8 cellular contexts compared by ENCODE assay signal in the genomic region with DNA sequence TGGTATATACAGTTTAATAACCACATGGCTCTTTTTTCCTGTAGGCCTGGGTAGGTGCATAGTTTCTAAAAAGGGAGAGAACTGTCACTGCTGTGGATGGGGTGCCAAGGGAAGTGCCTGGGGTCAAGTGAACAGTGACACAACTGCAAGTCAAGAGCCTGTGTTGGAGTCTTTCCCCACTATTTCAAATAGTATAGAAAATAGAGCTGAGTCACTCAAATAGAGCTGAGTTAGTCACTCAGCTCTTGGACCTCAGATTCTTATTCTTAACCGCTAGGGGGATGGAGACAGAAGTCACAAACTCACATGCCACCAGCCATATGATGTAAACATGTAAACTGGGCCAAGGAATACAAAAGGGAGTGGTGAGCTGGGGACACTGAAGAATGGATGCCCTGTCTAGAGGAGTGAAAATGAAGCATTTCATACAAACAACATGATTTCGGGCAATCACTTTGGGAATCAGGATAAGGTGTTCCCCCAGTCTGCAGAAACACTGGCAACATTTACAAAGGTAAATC. TPM values are rescaled to one million over a fixed set of nuclear protein-coding genes. Genes with fewer than 3 reads are reported as not detected.
A peak's percentile ranks its signal among the peaks of the same experiment; 100 is the strongest.
DNase-seq lines count a peak whose midpoint lies in the region; ATAC-seq and TF ChIP-seq lines count a peak whose summit lies in the region.

No MANE protein-coding gene starts in this region.

- no peaks in the 10 kb centered on the region for H3K9me3 Mint-ChIP-seq in T-helper 2 cell treated with Interferon-gamma antibody and Interleukin-4, amounts not matched to agents 5 μg/mL and 100 μg/mL, for 36 hours
- H3K9me3 Mint-ChIP-seq in progenitor cell of endocrine pancreas (ENCODE audit: low read depth): no peaks in the 10 kb centered on the region

- ATAC-seq in HG03139 (IDR thresholded peaks at IDR 0.05; ENCODE audit: unreplicated experiment): no peak
- no peak for ATAC-seq in GM21786 (IDR thresholded peaks at IDR 0.05; ENCODE audit: unreplicated experiment)

- H3K27ac Mint-ChIP-seq in T-helper 2 cell treated with Interferon-gamma antibody and Interleukin-4, amounts not matched to agents 5 μg/mL and 100 μg/mL, for 36 hours: peak overlapping the region; percentile 36
- H3K27ac Mint-ChIP-seq in progenitor cell of endocrine pancreas: no peak overlapping the region

- DNase-seq in A172 (ENCODE audit: low spot score) (peak; percentile 84), ELR (ENCODE audit: low read depth) (peak; percentile 92), Kasumi-1 (lab: John Stamatoyannopoulos, UW) (peak; percentile 95 to 97), fibroblast of mammary gland (ENCODE audit: low read depth) (peak; percentile 83), progenitor cell of endocrine pancreas (ENCODE audit: low spot score, unreplicated experiment) (no peak)
- DNase-seq in T-helper 2 cell treated with Interferon-gamma antibody and Interleukin-4, amounts not matched to agents 5 μg/mL and 100 μg/mL, for 36 hours (ENCODE audit: low spot score): no peak

- H3K36me3 Mint-ChIP-seq in T-helper 2 cell treated with Interferon-gamma antibody and Interleukin-4, amounts not matched to agents 5 μg/mL and 100 μg/mL, for 36 hours (ENCODE audit: low read depth): peaks cover 26% of the 10 kb centered on the region
- peaks cover 16% of the 10 kb centered on the region for H3K36me3 Mint-ChIP-seq in progenitor cell of endocrine pancreas (ENCODE audit: insufficient read depth)

- TF ChIP-seq CTCF in fibroblast of mammary gland (conservative IDR thresholded peaks at IDR 0.05; ENCODE audit: control insufficient read depth, insufficient read depth, low read depth, low read length): peak; percentile 61
- TF ChIP-seq CTCF in progenitor cell of endocrine pancreas (IDR thresholded peaks at IDR 0.05; ENCODE audit: unreplicated experiment): peak; percentile 57

- peaks cover 34% of the 10 kb centered on the region for H3K4me1 Mint-ChIP-seq in T-helper 2 cell treated with Interferon-gamma antibody and Interleukin-4, amounts not matched to agents 5 μg/mL and 100 μg/mL, for 36 hours (ENCODE audit: low read depth)
- peaks cover 6% of the 10 kb centered on the region for H3K4me1 Mint-ChIP-seq in progenitor cell of endocrine pancreas (ENCODE audit: low read depth)

- H3K4me3 ChIP-seq in fibroblast of mammary gland (ENCODE audit: control insufficient read depth, low read depth, low read length): no peak overlapping the region

- H3K4me3 Mint-ChIP-seq in T-helper 2 cell treated with Interferon-gamma antibody and Interleukin-4, amounts not matched to agents 5 μg/mL and 100 μg/mL, for 36 hours: peak overlapping the region; percentile 42
- H3K4me3 Mint-ChIP-seq in progenitor cell of endocrine pancreas (ENCODE audit: low read depth): peak overlapping the region; percentile 54

- H3K27me3 Mint-ChIP-seq in T-helper 2 cell treated with Interferon-gamma antibody and Interleukin-4, amounts not matched to agents 5 μg/mL and 100 μg/mL, for 36 hours (ENCODE audit: low read depth): no peaks in the 10 kb centered on the region
- no peaks in the 10 kb centered on the region for H3K27me3 Mint-ChIP-seq in progenitor cell of endocrine pancreas

RNA-seq across cellular contexts. Expression of gene NQO2, which starts 2.1 kb away (rescaled TPM):
- 61.6 and 74.5 TPM in 2 replicates for total RNA-seq in A172 (2014; rRNA removed; shearing (Covaris generic))
- total RNA-seq in progenitor cell of endocrine pancreas: 41.3 and 45.8 TPM in 2 replicates

RNA-seq across cellular contexts. Expression of gene SERPINB6, which starts 30.5 kb away (rescaled TPM):
- 121 and 141 TPM in 2 replicates for total RNA-seq in A172 (2014; rRNA removed; shearing (Covaris generic))
- 220 and 226 TPM in 2 replicates for total RNA-seq in progenitor cell of endocrine pancreas

Comparison
In these comparisons a context has a peak if more than half of its experiments do, and no peak if none do; other contexts are left out.
1. DNase-seq: peak in A172 (single experiment), ELR (single experiment), Kasumi-1 (2 of 2) and fibroblast of mammary gland (single experiment); none in T-helper 2 cell treated with Interferon-gamma antibody and Interleukin-4, amounts not matched to agents 5 μg/mL and 100 μg/mL, for 36 hours (single experiment) and progenitor cell of endocrine pancreas (single experiment).